1 cellular context compared by ENCODE assay signal in the genomic region with DNA sequence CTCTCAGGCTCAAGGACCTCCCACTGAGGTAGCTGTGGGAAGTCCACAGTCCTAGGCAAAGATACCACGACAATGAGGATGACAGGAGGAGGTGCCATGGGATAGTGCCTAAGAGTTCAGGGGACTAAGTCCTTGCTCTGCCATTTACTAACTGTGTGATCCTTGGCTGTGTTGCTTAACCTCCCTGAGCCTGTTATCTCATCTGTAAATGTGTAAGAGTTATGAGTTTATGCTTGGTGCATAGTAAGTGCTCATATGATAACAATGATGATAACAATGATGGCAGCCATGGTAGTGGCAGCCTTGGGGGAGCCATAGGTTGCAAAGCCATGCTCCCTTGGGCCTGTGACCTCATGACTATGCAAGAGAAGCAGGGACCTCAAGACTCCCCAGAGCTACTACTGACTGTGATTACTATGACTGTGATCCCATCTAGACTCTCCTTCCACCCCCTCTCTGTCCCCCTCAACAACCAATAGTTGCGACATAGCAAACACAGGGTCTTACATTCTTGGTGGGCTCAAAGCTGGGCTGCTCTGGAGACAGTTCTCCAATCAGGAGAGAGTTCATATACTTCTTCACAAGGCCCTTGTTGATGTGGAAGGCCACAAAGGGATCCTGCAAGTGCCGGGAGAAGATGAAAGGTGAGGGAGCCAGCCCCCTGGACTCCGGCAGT.
TF ChIP-seq lines count a peak whose summit lies in the region.

No MANE protein-coding gene starts in this region.

TF ChIP-seq in HepG2, 621 proteins besides CTCF, POLR2A, EP300 and RAD21:
- TF ChIP-seq REPIN1 (CRISPR knock-in tag; IDR thresholded peaks at IDR 0.05; ENCODE audit: borderline replicate concordance, low read depth) (no peak), ELF3 (CRISPR knock-in tag; IDR thresholded peaks at IDR 0.05) (no peak), ZNF24 (IDR thresholded peaks at IDR 0.05) (no peak), CEBPB (IDR thresholded peaks at IDR 0.05; ENCODE audit: borderline replicate concordance, low read depth, low read length) (peak; percentile 73; the same call in 1 of the 2 replicates)
